In genomic region chr12:91703884-91704283, GRCh38 we compare ENCODE assay signal across 21 cellular contexts.
"Had no signal": no experiment of that assay in that cellular context is flagged by ENCODE, and none has a peak within 500 bp of the region (broad histone marks: within the 10 kb centered on the region; RNA-seq: fewer than 3 reads in every experiment).

No MANE protein-coding gene starts in this region.

- H3K4me1 Mint-ChIP-seq: activated CD4-positive, alpha-beta T cell treated with anti-CD3 and anti-CD28 coated beads, Interleukin-2, amount 10 ng/mL, durations not matched to agents 7 days and 5 days; activated naive CD8-positive, alpha-beta T cell treated with anti-CD3 and anti-CD28 coated beads, Interleukin-2, amount 50 U/mL, for 24 hours; central memory CD8-positive, alpha-beta T cell had no signal

- H3K9me3 ChIP-seq: ascending aorta had no signal

- H3K27ac Mint-ChIP-seq: activated CD4-positive, alpha-beta memory T cell treated with anti-CD3 and anti-CD28 coated beads for 36 hours; activated CD4-positive, alpha-beta T cell treated with anti-CD3 and anti-CD28 coated beads, Interleukin-2, amount 10 ng/mL, durations not matched to agents 7 days and 5 days; activated naive CD4-positive, alpha-beta T cell treated with anti-CD3 and anti-CD28 coated beads, Interleukin-2, amount 50 U/mL, for 72 hours; activated naive CD8-positive, alpha-beta T cell treated with anti-CD3 and anti-CD28 coated beads, Interleukin-2, amount 50 U/mL, for 24 hours had no signal

- H3K4me3 Mint-ChIP-seq: activated CD4-positive, alpha-beta memory T cell treated with anti-CD3 and anti-CD28 coated beads for 36 hours; activated CD4-positive, alpha-beta T cell treated with anti-CD3 and anti-CD28 coated beads, Interleukin-2, amount 10 ng/mL, durations not matched to agents 7 days and 5 days; activated naive CD8-positive, alpha-beta T cell treated with anti-CD3 and anti-CD28 coated beads, Interleukin-2, amount 50 U/mL, for 24 hours; activated T-cell treated with anti-CD3 and anti-CD28 coated beads, Interleukin-2, amount 50 U/mL, for 4 hours; brain; central memory CD8-positive, alpha-beta T cell had no signal

- H3K9me3 Mint-ChIP-seq: central memory CD8-positive, alpha-beta T cell had no signal

- DNase-seq: activated CD4-positive, alpha-beta memory T cell treated with anti-CD3 and anti-CD28 coated beads for 36 hours; activated CD4-positive, alpha-beta T cell treated with anti-CD3 and anti-CD28 coated beads, Interleukin-2, amount 10 ng/mL, durations not matched to agents 7 days and 5 days; activated CD4-positive, CD25-positive, alpha-beta regulatory T cell; activated CD8-positive, alpha-beta memory T cell treated with anti-CD3 and anti-CD28 coated beads for 24 hours; activated effector memory CD4-positive, alpha-beta T cell treated with anti-CD3 and anti-CD28 coated beads, Interleukin-2, amount 50 U/mL, for 16 hours; activated naive CD4-positive, alpha-beta T cell treated with Interleukin-2 at 50 U/mL for 16 hours; activated naive CD8-positive, alpha-beta T cell treated with anti-CD3 and anti-CD28 coated beads, Interleukin-2, amount 50 U/mL, for 24 hours; activated T-cell treated with anti-CD3 and anti-CD28 coated beads, Interleukin-2, amount 50 U/mL, for 4 hours; Kasumi-1; KBM-7; NCI-H1048; NCI-H146; NCI-H187 treated with DMSO at 0.1 percent for 48 hours; NCI-H2081 treated with DMSO at 0.1 percent for 48 hours; T-helper 1 cell had no signal

- H3K27me3 Mint-ChIP-seq: activated CD4-positive, alpha-beta memory T cell treated with anti-CD3 and anti-CD28 coated beads for 36 hours; activated CD4-positive, alpha-beta T cell treated with anti-CD3 and anti-CD28 coated beads, Interleukin-2, amount 10 ng/mL, durations not matched to agents 7 days and 5 days; activated naive CD8-positive, alpha-beta T cell treated with anti-CD3 and anti-CD28 coated beads, Interleukin-2, amount 50 U/mL, for 24 hours; brain; central memory CD8-positive, alpha-beta T cell had no signal

- ATAC-seq: activated naive CD4-positive, alpha-beta T cell treated with anti-CD3 and anti-CD28 coated beads, Interleukin-2, amount 50 U/mL, for 72 hours; activated naive CD8-positive, alpha-beta T cell treated with anti-CD3 and anti-CD28 coated beads, Interleukin-2, amount 50 U/mL, for 24 hours; activated T-cell treated with anti-CD3 and anti-CD28 coated beads, Interleukin-2, amount 50 U/mL, for 4 hours had no signal

- H3K27ac ChIP-seq: ascending aorta, SK-N-MC, VCaP had no signal

- H3K36me3 ChIP-seq: ascending aorta had no signal

- H3K36me3 Mint-ChIP-seq: activated CD4-positive, alpha-beta memory T cell treated with anti-CD3 and anti-CD28 coated beads for 36 hours had no signal

- H3K27me3 ChIP-seq: ascending aorta had no signal

- H3K4me3 ChIP-seq: ascending aorta, SK-N-MC had no signal
